22 cellular contexts compared by ENCODE assay signal in genomic region chr22:17267661-17268330, GRCh38. TPM values are rescaled to one million over a fixed set of nuclear protein-coding genes. Genes with fewer than 3 reads are reported as not detected.
DNase-seq lines count a peak whose midpoint lies in the region; TF ChIP-seq lines count a peak whose summit lies in the region.
"Had no signal": no experiment of that assay in that cellular context is flagged by ENCODE, and none has a peak within 500 bp of the region (broad histone marks: within the 10 kb centered on the region; RNA-seq: fewer than 3 reads in every experiment).

No MANE protein-coding gene starts in this region.

- H3K79me1 ChIP-seq in neuronal stem cell (ENCODE audit: low read depth, low read length): no peaks in the 10 kb centered on the region

- no peak for TF ChIP-seq CTCF in glutamatergic neuron (IDR thresholded peaks at IDR 0.05; ENCODE audit: partially characterized antibody, unreplicated experiment)

- H3K9me3 Mint-ChIP-seq in glutamatergic neuron (ENCODE audit: unreplicated experiment): peaks cover 42% of the 10 kb centered on the region
- H3K9me3 Mint-ChIP-seq: central memory CD8-positive, alpha-beta T cell had no signal

- no CpG with 5 or more reads among the region's 17 CpGs for WGBS in neuronal stem cell (ENCODE audit: extremely low coverage in 2 of 2, insufficient read length in 2 of 2, insufficient replicate concordance in 1 of 2), 2 donors

- peaks cover 46% of the 10 kb centered on the region for H3K27me3 Mint-ChIP-seq in glutamatergic neuron (ENCODE audit: unreplicated experiment)
- H3K27me3 Mint-ChIP-seq: central memory CD8-positive, alpha-beta T cell had no signal

- H2AK5ac ChIP-seq in neuronal stem cell (ENCODE audit: low read depth, low read length): peak overlapping the region; percentile 2

- no peak overlapping the region for H2BK12ac ChIP-seq in neuronal stem cell (ENCODE audit: low read length)

- H2BK120ac ChIP-seq in neuronal stem cell (ENCODE audit: low read depth, low read length): no peak overlapping the region

- H3K4me3 ChIP-seq in neuronal stem cell (ENCODE audit: low read length in 2 of 2): no peak overlapping the region
- H3K4me3 ChIP-seq: gastrocnemius medialis, ovary, Peyer's patch, thyroid gland had no signal

- H3K4me1 Mint-ChIP-seq in glutamatergic neuron (ENCODE audit: low read depth, unreplicated experiment): peaks cover 67% of the 10 kb centered on the region

- no peaks in the 10 kb centered on the region for H3K36me3 Mint-ChIP-seq in glutamatergic neuron (ENCODE audit: unreplicated experiment)

- no peak overlapping the region for H3K14ac ChIP-seq in neuronal stem cell (ENCODE audit: low read length)

- H3K18ac ChIP-seq in neuronal stem cell (ENCODE audit: low read length): peak overlapping the region; percentile 82

- H2BK15ac ChIP-seq in neuronal stem cell (ENCODE audit: low read length): peak overlapping the region; percentile 25

- no peak overlapping the region for H3K9ac ChIP-seq in neuronal stem cell (ENCODE audit: low read depth, low read length, poor library complexity)
- H3K9ac ChIP-seq: SK-N-SH had no signal

- H4K91ac ChIP-seq in neuronal stem cell (ENCODE audit: low read depth, low read length, poor library complexity): no peak overlapping the region

- no peak overlapping the region for H2BK5ac ChIP-seq in neuronal stem cell (ENCODE audit: low read length)

- no peak overlapping the region for H2AFZ ChIP-seq in neuronal stem cell (ENCODE audit: low read length)

- H3K9me3 ChIP-seq in neuronal stem cell (replicated peaks in 1 of 2; ENCODE audit: control insufficient read depth in 2 of 2, insufficient read depth in 1 of 2, low read depth in 1 of 2, low read length in 2 of 2): no peaks in the 10 kb centered on the region
- H3K9me3 ChIP-seq: gastrocnemius medialis, ovary, Peyer's patch, SK-N-SH, thyroid gland had no signal

- H3K36me3 ChIP-seq in neuronal stem cell (replicated peaks in 1 of 2; ENCODE audit: control insufficient read depth in 2 of 2, insufficient read depth in 2 of 2, low read length in 2 of 2): no peaks in the 10 kb centered on the region
- H3K36me3 ChIP-seq: gastrocnemius medialis, ovary, Peyer's patch, thyroid gland had no signal

- no peak overlapping the region for H3K23ac ChIP-seq in neuronal stem cell (ENCODE audit: low read depth, low read length, poor library complexity)

- H4K8ac ChIP-seq in neuronal stem cell (ENCODE audit: low read depth, low read length): no peak overlapping the region

- H3K4ac ChIP-seq in neuronal stem cell (ENCODE audit: low read length): no peak overlapping the region

- peak; percentile 89 for DNase-seq in DMS53 (lab: John Stamatoyannopoulos, UW)
- DNase-seq in NCI-H69 (lab: John Stamatoyannopoulos, UW): peak; percentile 38
- DNase-seq in glutamatergic neuron: no peak
- DNase-seq in neuronal stem cell (ENCODE audit: low spot score): no peak
- no peak for DNase-seq in NCI-H1417 (lab: John Stamatoyannopoulos, UW)
- DNase-seq in NCI-H2227 (lab: John Stamatoyannopoulos, UW; ENCODE audit: unreplicated experiment): no peak
- DNase-seq in GM19238 (ENCODE audit: insufficient read length, low spot score): no peak
- DNase-seq: activated CD4-positive, alpha-beta T cell treated with anti-CD3 and anti-CD28 coated beads, Interleukin-2, amount 50 U/mL, for 1 hour; activated CD8-positive, alpha-beta memory T cell treated with anti-CD3 and anti-CD28 coated beads, Interleukin-2, amount 50 U/mL, for 4 hours; activated gamma-delta T cell; amygdala; gastrocnemius medialis; left ventricle myocardium superior; NCI-H1436 treated with DMSO at 0.1 percent for 48 hours; NCI-H2171; NCI-H82; ovary; Peyer's patch; SK-N-SH; stimulated activated naive CD4-positive, alpha-beta T cell treated with Interleukin-2 at 50 U/mL for 16 hours; thyroid gland had no signal

- H3K27ac Mint-ChIP-seq in glutamatergic neuron (ENCODE audit: unreplicated experiment): peak overlapping the region; percentile 99

- H3K4me1 ChIP-seq in neuronal stem cell (ENCODE audit: control insufficient read depth in 2 of 2, insufficient read depth in 1 of 2, low read depth in 1 of 2, low read length in 2 of 2): peaks cover 40 to 63% of the 10 kb centered on the region in 2 donors

- H3K4me3 Mint-ChIP-seq in glutamatergic neuron (ENCODE audit: unreplicated experiment): peak overlapping the region; percentile 67
- H3K4me3 Mint-ChIP-seq: central memory CD8-positive, alpha-beta T cell had no signal

- H3K27me3 ChIP-seq in neuronal stem cell (ENCODE audit: control insufficient read depth in 3 of 3, insufficient read depth in 3 of 3, low read depth in 1 of 3, low read length in 3 of 3): no peaks in the 10 kb centered on the region
- H3K27me3 ChIP-seq: gastrocnemius medialis, ovary, Peyer's patch, thyroid gland had no signal

- H3K27ac ChIP-seq in neuronal stem cell (replicated peaks; ENCODE audit: low read length): no peak overlapping the region
- H3K27ac ChIP-seq: ovary, thyroid gland had no signal

- H3K4me2 ChIP-seq in neuronal stem cell (ENCODE audit: insufficient read depth, low read length, poor library complexity, severe bottlenecking): no peak overlapping the region
- H3K4me2 ChIP-seq: SK-N-SH had no signal

RNA-seq across cellular contexts. Expression of gene ADA2, which starts 48.6 kb away (rescaled TPM):
- 49.7 TPM for total RNA-seq in glutamatergic neuron (ENCODE audit: unreplicated experiment)
- 35.3 TPM for polyA plus RNA-seq in neuronal stem cell (2013, experiment 1 of 2)
- polyA plus RNA-seq in neuronal stem cell (2013, experiment 2 of 2): 35.4 TPM

Comparison
In these comparisons a context has a peak if more than half of its experiments do, and no peak if none do; other contexts are left out.
1. DNase-seq: peak in DMS53 (single experiment) and NCI-H69 (single experiment); none in glutamatergic neuron (single experiment), neuronal stem cell (single experiment), NCI-H1417 (0 of 3), NCI-H2227 (single experiment) and GM19238 (single experiment).